Comparison of ENCODE assay signal across 15 cellular contexts in the genomic region with DNA sequence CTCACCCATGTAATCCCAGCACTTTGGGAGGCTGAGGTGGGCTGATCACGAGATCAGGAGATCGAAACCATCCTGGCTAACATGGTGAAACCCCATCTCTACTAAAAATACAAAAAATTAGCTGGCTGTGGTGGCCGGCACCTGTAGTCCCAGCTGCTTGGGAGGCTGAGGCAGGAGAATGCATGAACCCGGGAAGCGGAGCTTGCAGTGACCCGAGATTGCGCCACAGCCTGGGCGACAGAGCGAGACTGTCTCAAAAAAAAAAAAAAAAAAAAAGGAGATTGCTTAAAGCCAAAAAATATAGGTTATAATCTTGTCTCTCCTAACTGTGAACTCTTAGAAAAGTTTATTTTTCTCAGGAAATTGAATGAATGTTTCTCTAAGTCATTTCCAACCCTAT. TPM values are rescaled to one million over a fixed set of nuclear protein-coding genes. Genes with fewer than 3 reads are reported as not detected.
"Had no signal": no experiment of that assay in that cellular context is flagged by ENCODE, and none has a peak within 500 bp of the region (broad histone marks: within the 10 kb centered on the region; RNA-seq: fewer than 3 reads in every experiment).

No MANE protein-coding gene starts in this region.

RNA-seq across cellular contexts. Expression of a gene that starts 11.7 kb away (rescaled TPM):
- total RNA-seq: activated B cell treated with CpG ODN at 0.5 μM for 24 hours; activated CD4-positive, alpha-beta memory T cell treated with anti-CD3 and anti-CD28 coated beads for 36 hours; activated CD8-positive, alpha-beta memory T cell treated with anti-CD3 and anti-CD28 coated beads for 36 hours; activated CD8-positive, alpha-beta T cell treated with anti-CD3 and anti-CD28 coated beads for 36 hours; activated naive CD8-positive, alpha-beta T cell treated with anti-CD3 and anti-CD28 coated beads, Interleukin-2, amount 10 ng/mL, durations not matched to agents 7 days and 5 days; activated T-cell treated with anti-CD3 and anti-CD28 coated beads, Interleukin-2, amount 50 U/mL, for 4 hours; activated T-cell treated with anti-CD3 and anti-CD28 coated beads, Interleukin-2, amount 50 U/mL, for 72 hours; activated T-helper 1 cell treated with anti-CD3 and anti-CD28 coated beads, Interleukin-12 subunit alpha, Interleukin-12 subunit beta, Interleukin-2, Interleukin-4 antibody, amounts not matched to agents 30 ng/mL and 10 ng/mL and 1 ng/mL, durations not matched to agents 14 hours and 24 hours and 36 hours; activated T-helper 17 cell treated with anti-CD3 and anti-CD28 coated beads, Interleukin-2, amount 50 U/mL, for 72 hours; ascending aorta; bronchial epithelial cell; chondrocyte; T-helper 1 cell treated with Interleukin-12 subunit alpha and Interleukin-12 subunit beta and Interleukin-4 antibody, amounts not matched to agents 30 ng/mL and 1 ng/mL, for 36 hours; T-helper 17 cell; T-helper 2 cell treated with Interferon-gamma antibody and Interleukin-4, amounts not matched to agents 100 ng/mL and 5 ng/mL, for 36 hours had no signal
